Comparison of ENCODE assay signal across 17 cellular contexts in genomic region chr1:40653851-40654537, GRCh38. TPM values are rescaled to one million over a fixed set of nuclear protein-coding genes. Genes with fewer than 3 reads are reported as not detected.
DNase-seq lines count a peak whose midpoint lies in the region; ATAC-seq and TF ChIP-seq lines count a peak whose summit lies in the region.
"Had no signal": no experiment of that assay in that cellular context is flagged by ENCODE, and none has a peak within 500 bp of the region (broad histone marks: within the 10 kb centered on the region; RNA-seq: fewer than 3 reads in every experiment).

No MANE protein-coding gene starts in this region.

- no peak for TF ChIP-seq RAD21 in HCT116 (IDR thresholded peaks at IDR 0.05; ENCODE audit: low read depth)

- H2AFZ ChIP-seq in HCT116 (ENCODE audit: low read depth, low read length, poor library complexity, severe bottlenecking) (no peak overlapping the region), neural progenitor cell (replicated peaks) (peak overlapping the region; percentile 46), PC-9 (no peak overlapping the region)

- H3K9me2 ChIP-seq in HCT116 (ENCODE audit: insufficient read depth) (no peaks in the 10 kb centered on the region), PC-9 (ENCODE audit: insufficient read depth) (no peaks in the 10 kb centered on the region)

- intact Hi-C loops in HCT116 (cut with micrococcal nuclease) (no loop called here), PC-9 (cut with micrococcal nuclease; ENCODE audit: unreplicated experiment) (no loop called here)

- H3K36me3 ChIP-seq in HCT116 (ENCODE audit: control insufficient read depth in 1 of 2, insufficient read depth in 2 of 2, low read length in 2 of 2): no peaks in the 10 kb centered on the region
- H3K36me3 ChIP-seq in neural progenitor cell: no peaks in the 10 kb centered on the region
- H3K36me3 ChIP-seq in PC-9 (ENCODE audit: low read depth): no peaks in the 10 kb centered on the region
- H3K36me3 ChIP-seq: gastrocnemius medialis had no signal

- no peaks in the 10 kb centered on the region for H3K79me2 ChIP-seq in HCT116 (ENCODE audit: insufficient read depth, low read length)
- H3K79me2 ChIP-seq in neural progenitor cell (ENCODE audit: low read depth): no peaks in the 10 kb centered on the region
- no peaks in the 10 kb centered on the region for H3K79me2 ChIP-seq in PC-9 (ENCODE audit: low read depth)

- H3K4me1 ChIP-seq in HCT116 (ENCODE audit: control insufficient read depth in 1 of 2, insufficient read depth in 2 of 2, low read length in 2 of 2) (peaks cover 2 to 34% of the 10 kb centered on the region in 2 experiments), neural progenitor cell (peaks cover 16% of the 10 kb centered on the region), PC-9 (replicated peaks; ENCODE audit: insufficient read depth) (no peaks in the 10 kb centered on the region; the same call in 1 of the 2 replicates)

- peaks cover 22% of the 10 kb centered on the region for H3K4me1 Mint-ChIP-seq in neural progenitor cell

- CTCF ChIA-PET in HCT116 (lab: Charles Lee) (no interaction called here), PC-9 (lab: Charles Lee) (no interaction called here)

- RAD21 ChIA-PET in HCT116 (lab: Charles Lee; ENCODE audit: low non-redundant PET in 1 of 2, low total read pairs in 2 of 2, uncharacterized antibody in 2 of 2, unreplicated experiment in 2 of 2): no interaction called here

- DNase-seq in HCT116 (ENCODE audit: low read depth, low spot score): no peak
- peak; percentile 90 for DNase-seq in NCI-H748 (lab: John Stamatoyannopoulos, UW; ENCODE audit: unreplicated experiment)
- peak; percentile 11 for DNase-seq in epidermal melanocyte (ENCODE audit: insufficient read length, low spot score)
- DNase-seq in neural progenitor cell (ENCODE audit: low spot score): peak; percentile 90
- no peak for DNase-seq in hypothalamus (lab: John Stamatoyannopoulos, UW)
- DNase-seq in PC-9: no peak
- DNase-seq in NCI-H1417 (lab: John Stamatoyannopoulos, UW): no peak
- DNase-seq: activated CD4-positive, alpha-beta T cell treated with anti-CD3 and anti-CD28 coated beads for 1 hour; activated T-cell treated with anti-CD3 and anti-CD28 coated beads, Interleukin-2, amount 50 U/mL, for 24 hours; effector CD4-positive, alpha-beta T cell; gastrocnemius medialis; GDM1; KG1; NCI-H2029 had no signal

- POLR2A ChIA-PET in HCT116 (lab: Charles Lee): no interaction called here
- POLR2A ChIA-PET in PC-9 (lab: Charles Lee; ENCODE audit: unreplicated experiment): no interaction called here

- no peaks in the 10 kb centered on the region for H4K20me1 ChIP-seq in HCT116 (ENCODE audit: insufficient read depth)
- peaks cover 34% of the 10 kb centered on the region for H4K20me1 ChIP-seq in neural progenitor cell (ENCODE audit: low read depth)
- no peaks in the 10 kb centered on the region for H4K20me1 ChIP-seq in PC-9 (ENCODE audit: insufficient read depth)

- no TSS peak for BruUV-seq in HCT116 (replicated peaks; lab: Mats Ljungman, UMichigan)
- BruUV-seq in PC-9 (replicated peaks; lab: Mats Ljungman, UMichigan): no TSS peak

- TF ChIP-seq POLR2A in HCT116 (IDR thresholded peaks at IDR 0.05; ENCODE audit: borderline replicate concordance, extremely low read depth, insufficient read depth, insufficient read length): no peak

- H3K27me3 ChIP-seq in HCT116 (ENCODE audit: insufficient read depth, low read length) (no peaks in the 10 kb centered on the region), neural progenitor cell (no peaks in the 10 kb centered on the region), PC-9 (ENCODE audit: insufficient read depth, low read depth) (no peaks in the 10 kb centered on the region)

- H3K27ac ChIP-seq in HCT116 (ENCODE audit: low read depth, low read length): no peak overlapping the region
- no peak overlapping the region for H3K27ac ChIP-seq in neural progenitor cell
- no peak overlapping the region for H3K27ac ChIP-seq in PC-9
- H3K27ac ChIP-seq: C4-2B, gastrocnemius medialis had no signal

- H3K4me2 ChIP-seq in HCT116 (ENCODE audit: low read length) (no peak overlapping the region), neural progenitor cell (peak overlapping the region; percentile 83), PC-9 (no peak overlapping the region)

- H3K27me3 Mint-ChIP-seq in neural progenitor cell (ENCODE audit: insufficient read depth, low read depth): peaks cover 7% of the 10 kb centered on the region

- peak overlapping the region; percentile 65 for H3K4me3 Mint-ChIP-seq in neural progenitor cell
- H3K4me3 Mint-ChIP-seq: activated T-cell treated with anti-CD3 and anti-CD28 coated beads, Interleukin-2, amount 50 U/mL, for 24 hours had no signal

- no peak for TF ChIP-seq CTCF in HCT116 (IDR thresholded peaks at IDR 0.05 in 2 of 3, conservative IDR thresholded peaks at IDR 0.05 in 1 of 3; ENCODE audit: borderline replicate concordance in 1 of 3, insufficient read depth in 1 of 3, low read depth in 2 of 3, low read length in 2 of 3)
- no peak for TF ChIP-seq CTCF in neural progenitor cell (IDR thresholded peaks at IDR 0.05)
- no peak for TF ChIP-seq CTCF in PC-9 (conservative IDR thresholded peaks at IDR 0.05)

- H3K4me3 ChIP-seq in HCT116 (replicated peaks in 1 of 2; ENCODE audit: low read depth in 1 of 2, low read length in 2 of 2) (no peak overlapping the region), neural progenitor cell (peak overlapping the region; percentile 47), PC-9 (no peak overlapping the region)
- H3K4me3 ChIP-seq: gastrocnemius medialis, skin epidermis had no signal

- peak overlapping the region; percentile 32 for H3K27ac Mint-ChIP-seq in neural progenitor cell
- H3K27ac Mint-ChIP-seq: activated T-cell treated with anti-CD3 and anti-CD28 coated beads, Interleukin-2, amount 50 U/mL, for 24 hours had no signal

- H3K9ac ChIP-seq in HCT116 (ENCODE audit: low read length) (no peak overlapping the region), neural progenitor cell (no peak overlapping the region)

- no peaks in the 10 kb centered on the region for H3K9me3 Mint-ChIP-seq in neural progenitor cell
- H3K9me3 Mint-ChIP-seq: activated T-cell treated with anti-CD3 and anti-CD28 coated beads, Interleukin-2, amount 50 U/mL, for 24 hours had no signal

- ATAC-seq in HCT116: no peak
- ATAC-seq in HG02973 (IDR thresholded peaks at IDR 0.05; ENCODE audit: unreplicated experiment): no peak
- ATAC-seq: gastrocnemius medialis had no signal

- H3K9me3 ChIP-seq in HCT116 (ENCODE audit: control insufficient read depth in 1 of 2, insufficient read depth in 1 of 2, low read depth in 1 of 2, low read length in 2 of 2) (no peaks in the 10 kb centered on the region), neural progenitor cell (ENCODE audit: low read depth) (no peaks in the 10 kb centered on the region), PC-9 (ENCODE audit: insufficient read depth, low read depth) (no peaks in the 10 kb centered on the region)
- H3K9me3 ChIP-seq: gastrocnemius medialis had no signal

- H3F3A ChIP-seq in neural progenitor cell (ENCODE audit: low read depth): no peaks in the 10 kb centered on the region
- H3F3A ChIP-seq in PC-9 (ENCODE audit: insufficient read depth, low read depth): 0 out of 2 replicates have a peak, but pooled peaks cover 3% of the 10 kb centered on the region

- no peaks in the 10 kb centered on the region for H3K36me3 Mint-ChIP-seq in neural progenitor cell

TF ChIP-seq in HCT116, 20 proteins besides CTCF, POLR2A, EP300 and RAD21:
- TF ChIP-seq REST (IDR thresholded peaks at IDR 0.05; ENCODE audit: low read depth) (peak; percentile 67), CBX3 (IDR thresholded peaks at IDR 0.05; ENCODE audit: low read depth) (no peak)
TF ChIP-seq in HCT116: peak in this region for 1.

RNA-seq across cellular contexts. Expression of gene RIMS3, which starts 11.5 kb away (rescaled TPM):
- total RNA-seq in HCT116 (2021; ENCODE audit: unreplicated experiment): 9.0 TPM
- polyA plus RNA-seq in HCT116 (2012): 3.8 and 4.0 TPM in 2 replicates
- total RNA-seq in neural progenitor cell (ENCODE audit: low replicate concordance): 17.2 and 27.1 TPM in 2 replicates
- 12.9 and 14.0 TPM in 2 replicates for total RNA-seq in PC-9 (2021)

RNA-seq across cellular contexts. Expression of gene NFYC, which starts 37.5 kb away (rescaled TPM):
- total RNA-seq in HCT116 (2021; ENCODE audit: unreplicated experiment): 63.3 TPM
- polyA plus RNA-seq in HCT116 (2012): 70.5 and 71.3 TPM in 2 replicates
- 38.0 and 61.3 TPM in 2 replicates for total RNA-seq in neural progenitor cell (ENCODE audit: low replicate concordance)
- total RNA-seq in PC-9 (2021): 79.4 and 91.1 TPM in 2 replicates

Comparison
In these comparisons a context has a peak if more than half of its experiments do, and no peak if none do; other contexts are left out.
1. DNase-seq: peak in NCI-H748 (single experiment), epidermal melanocyte (single experiment) and neural progenitor cell (single experiment); none in HCT116 (single experiment), hypothalamus (0 of 51), PC-9 (0 of 2) and NCI-H1417 (0 of 3).